In the genomic region with DNA sequence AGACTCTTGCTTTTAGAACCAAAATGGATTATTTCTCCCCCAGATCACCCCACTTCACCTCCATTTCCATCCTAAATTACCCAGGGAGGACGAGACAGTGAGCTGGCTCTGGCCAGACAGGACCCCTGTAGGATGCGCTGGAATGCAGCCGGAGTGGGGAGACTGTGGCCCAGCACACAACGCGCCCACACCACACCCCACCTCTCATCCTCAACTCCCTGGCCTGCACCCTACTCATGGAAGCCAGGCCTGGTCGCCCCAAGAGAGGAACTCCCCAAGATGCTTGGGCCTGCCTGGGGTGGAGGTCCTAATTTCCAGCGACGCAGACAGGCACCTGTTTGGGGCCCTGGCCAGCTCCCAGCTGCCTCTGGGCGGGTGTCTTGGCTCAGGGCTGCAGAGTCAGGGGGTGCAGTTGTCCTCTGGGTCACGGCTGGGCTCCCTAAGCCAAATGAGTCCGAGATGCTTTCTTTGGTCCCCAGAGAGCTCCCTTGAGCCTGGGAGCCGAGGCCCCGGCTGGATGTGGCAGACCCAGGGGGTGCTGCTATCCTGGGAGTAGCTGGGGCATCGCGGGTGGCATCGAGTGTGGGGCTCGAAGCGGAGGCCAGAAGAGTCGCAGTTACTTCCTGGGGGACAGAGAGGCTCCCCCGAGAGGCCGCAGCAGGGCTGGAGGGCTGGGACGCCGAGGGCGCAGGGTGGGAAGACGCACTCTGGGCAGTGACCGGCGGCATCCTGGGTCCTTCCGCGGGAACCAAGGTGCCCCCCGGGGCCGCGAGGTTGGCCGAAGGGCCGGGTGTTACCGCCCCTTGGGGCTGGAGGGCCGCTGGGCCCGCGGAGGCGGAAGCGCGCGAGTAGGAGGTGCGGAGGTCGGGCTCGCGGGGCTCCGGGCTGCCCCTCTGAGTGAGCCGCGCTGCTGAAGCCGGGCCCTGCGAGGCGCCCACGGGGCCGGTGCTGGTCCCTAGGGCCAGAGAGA, we compare ENCODE assay signal across 16 cellular contexts. TPM values are rescaled to one million over a fixed set of nuclear protein-coding genes. Genes with fewer than 3 reads are reported as not detected.
A peak's percentile ranks its signal among the peaks of the same experiment; 100 is the strongest.
DNase-seq lines count a peak whose midpoint lies in the region; ATAC-seq, FAIRE-seq and TF ChIP-seq lines count a peak whose summit lies in the region.
"Had no signal": no experiment of that assay in that cellular context is flagged by ENCODE, and none has a peak within 500 bp of the region (broad histone marks: within the 10 kb centered on the region; RNA-seq: fewer than 3 reads in every experiment).

No MANE protein-coding gene starts in this region.

- no peak overlapping the region for H3K27ac Mint-ChIP-seq in GM23338
- H3K27ac Mint-ChIP-seq: activated naive CD4-positive, alpha-beta T cell treated with anti-CD3 and anti-CD28 coated beads for 36 hours; CD8-positive, alpha-beta T cell; T-helper 1 cell treated with Interleukin-12 subunit alpha and Interleukin-12 subunit beta and Interleukin-4 antibody, amounts not matched to agents 30 μg/mL and 1 μg/mL, for 36 hours had no signal

- H3K4me3 ChIP-seq in GM23338 = peak overlapping the region; percentile 37; the same call in 1 of the 2 replicates
- H3K4me3 ChIP-seq in H1 (ENCODE audit: extremely low read depth in 1 of 4, insufficient read depth in 2 of 4, low read depth in 3 of 4, low read length in 4 of 4) = peak overlapping the region in 1 of 4 experiments; percentile 33; a peak in 3 of 8 replicates
- peak overlapping the region; percentile 4 to 5 (median 4) for H3K4me3 ChIP-seq in right lobe of liver
- H3K4me3 ChIP-seq in stomach = peak overlapping the region; percentile 23 to 35 (median 28)

- no peaks in the 10 kb centered on the region for H3K79me1 ChIP-seq in H1 (ENCODE audit: low read depth, low read length)

- H3K23ac ChIP-seq in H1 (ENCODE audit: insufficient read length) = no peak overlapping the region

- H3K36me3 ChIP-seq in GM23338 (ENCODE audit: insufficient read depth) (no peaks in the 10 kb centered on the region), H1 (ENCODE audit: control insufficient read depth in 2 of 4, insufficient read depth in 4 of 4, low read length in 3 of 4) (no peaks in the 10 kb centered on the region), right lobe of liver (no peaks in the 10 kb centered on the region), stomach (no peaks in the 10 kb centered on the region)

- H4K5ac ChIP-seq in H1 (ENCODE audit: insufficient read length, low read depth, low read length) = no peak overlapping the region

- H3K79me2 ChIP-seq in GM23338 (replicated peaks; ENCODE audit: insufficient read depth) (no peaks in the 10 kb centered on the region), H1 (ENCODE audit: control insufficient read depth in 1 of 2, insufficient read depth in 2 of 2, low read length in 2 of 2) (no peaks in the 10 kb centered on the region)

- H4K20me1 ChIP-seq in GM23338 (replicated peaks; ENCODE audit: insufficient read depth) (no peaks in the 10 kb centered on the region), H1 (replicated peaks in 1 of 2; ENCODE audit: control insufficient read depth in 1 of 2, insufficient read depth in 2 of 2, low read length in 2 of 2) (no peaks in the 10 kb centered on the region)

- H4K91ac ChIP-seq in H1 (replicated peaks; ENCODE audit: insufficient read length, low read length) = no peak overlapping the region

- 0 out of 2 replicates have a peak, but pooled peaks cover 6% of the 10 kb centered on the region for H3F3A ChIP-seq in GM23338 (replicated peaks; ENCODE audit: low read depth)

- POLR2A ChIA-PET in H1 (lab: Charles Lee; ENCODE audit: partially characterized antibody) = interaction anchor here (1.1 kb wide), 1 partner anchor 8 kb away, joined by 3 read pairs; no protein-coding TSS in a partner anchor

- H3K9me3 Mint-ChIP-seq in GM23338 = no peaks in the 10 kb centered on the region
- H3K9me3 Mint-ChIP-seq: activated naive CD4-positive, alpha-beta T cell treated with anti-CD3 and anti-CD28 coated beads for 36 hours; CD8-positive, alpha-beta T cell; T-helper 1 cell treated with Interleukin-12 subunit alpha and Interleukin-12 subunit beta and Interleukin-4 antibody, amounts not matched to agents 30 μg/mL and 1 μg/mL, for 36 hours had no signal

- H3K27me3 ChIP-seq in GM23338 (ENCODE audit: insufficient read depth) = no peaks in the 10 kb centered on the region
- H3K27me3 ChIP-seq in H1 (replicated peaks in 1 of 4; ENCODE audit: control insufficient read depth in 3 of 4, extremely low read depth in 1 of 4, insufficient read depth in 3 of 4, low read length in 3 of 4) = no peaks in the 10 kb centered on the region
- H3K27me3 ChIP-seq in right lobe of liver = no peaks in the 10 kb centered on the region
- peaks cover 0 to 18% (median 8%) of the 10 kb centered on the region in 3 donors for H3K27me3 ChIP-seq in stomach

- TF ChIP-seq CTCF in GM23338 (conservative IDR thresholded peaks at IDR 0.05; ENCODE audit: low read depth in 2 of 2) (no peak), H1 (IDR thresholded peaks at IDR 0.05; ENCODE audit: control extremely low read depth in 1 of 3, insufficient read depth in 1 of 3, low read depth in 1 of 3, low read length in 3 of 3) (no peak), right lobe of liver (IDR thresholded peaks at IDR 0.05) (no peak), stomach (IDR thresholded peaks at IDR 0.05) (no peak)

- no peaks in the 10 kb centered on the region for H3K4me1 ChIP-seq in GM23338 (ENCODE audit: insufficient read depth)
- no peaks in the 10 kb centered on the region; a peak in 1 of 7 replicates for H3K4me1 ChIP-seq in H1 (replicated peaks in 1 of 4; ENCODE audit: control insufficient read depth in 3 of 4, insufficient read depth in 4 of 4, low read length in 3 of 4)
- no peaks in the 10 kb centered on the region for H3K4me1 ChIP-seq in right lobe of liver
- H3K4me1 ChIP-seq in stomach = peaks cover 0 to 13% (median 10%) of the 10 kb centered on the region in 4 donors

- peak overlapping the region; percentile 69; the same call in 1 of the 2 replicates for H4K8ac ChIP-seq in H1 (ENCODE audit: extremely low read depth, insufficient read depth, low read length)

- no peak overlapping the region for H2AK5ac ChIP-seq in H1 (ENCODE audit: low read depth, low read length)

- H3K4me3 Mint-ChIP-seq in GM23338 = no peak overlapping the region
- H3K4me3 Mint-ChIP-seq: activated naive CD4-positive, alpha-beta T cell treated with anti-CD3 and anti-CD28 coated beads for 36 hours; CD8-positive, alpha-beta T cell; T-helper 1 cell treated with Interleukin-12 subunit alpha and Interleukin-12 subunit beta and Interleukin-4 antibody, amounts not matched to agents 30 μg/mL and 1 μg/mL, for 36 hours had no signal

- no peak for TF ChIP-seq RAD21 in H1 (IDR thresholded peaks at IDR 0.05 in 1 of 2, conservative IDR thresholded peaks at IDR 0.05 in 1 of 2; ENCODE audit: low read depth in 2 of 2, low read length in 2 of 2)

- FAIRE-seq in H1 (lab: Jason Lieb, UNC) = no peak

- H3K9me3 ChIP-seq in H1 (ENCODE audit: insufficient read depth in 2 of 2, low read depth in 1 of 2, low read length in 1 of 2) (no peaks in the 10 kb centered on the region), right lobe of liver (no peaks in the 10 kb centered on the region), stomach (no peaks in the 10 kb centered on the region)

- H2BK120ac ChIP-seq in H1 (replicated peaks; ENCODE audit: low read depth, low read length) = no peak overlapping the region

- WGBS in H1 (ENCODE audit: extremely low coverage in 1 of 2, insufficient coverage in 1 of 2, insufficient read length in 1 of 2, insufficient replicate concordance in 2 of 2, low coverage in 1 of 2, low lambda C conversion rate in 2 of 2, missing lambda C conversion rate in 1 of 2), 2 experiments = 74% methylated on average over 51 of the region's 54 CpGs; no CpG with 5 or more reads in 1 of the 2 experiments
- 29% methylated on average over 6 of the region's 54 CpGs for WGBS in right lobe of liver (ENCODE audit: insufficient coverage, low coverage, low lambda C conversion rate, missing lambda C conversion rate)
- whole genome bisulfite sequencing in stomach, 5 donors = 35 to 60% (median 42%) methylated on average over 24 to 54 of the region's 54 CpGs

- no peak overlapping the region for H2BK15ac ChIP-seq in H1 (ENCODE audit: low read length)

- peaks cover 6% of the 10 kb centered on the region for H3K4me1 Mint-ChIP-seq in GM23338

- H3K4me2 ChIP-seq in GM23338 = no peak overlapping the region
- peak overlapping the region in 1 of 2 experiments; percentile 35; a peak in 2 of 4 replicates for H3K4me2 ChIP-seq in H1 (ENCODE audit: insufficient read depth in 1 of 2, low read depth in 2 of 2, low read length in 2 of 2)

- H3K4ac ChIP-seq in H1 (replicated peaks; ENCODE audit: insufficient read length, low read depth, low read length) = no peak overlapping the region

- H3K9me2 ChIP-seq in GM23338 (ENCODE audit: insufficient read depth) = no peaks in the 10 kb centered on the region

- TF ChIP-seq POLR2A in H1 (IDR thresholded peaks at IDR 0.05; ENCODE audit: control extremely low read depth in 1 of 2, low read depth in 2 of 2, low read length in 2 of 2) (no peak), right lobe of liver (IDR thresholded peaks at IDR 0.05) (no peak), stomach (IDR thresholded peaks at IDR 0.05) (no peak)

- TF ChIP-seq EP300 in H1 (IDR thresholded peaks at IDR 0.05; ENCODE audit: borderline replicate concordance in 1 of 2, low read depth in 2 of 2, low read length in 2 of 2) = no peak
- no peak for TF ChIP-seq EP300 in stomach (IDR thresholded peaks at IDR 0.05)

- H3K27ac ChIP-seq in GM23338 (ENCODE audit: low read depth) = no peak overlapping the region
- no peak overlapping the region for H3K27ac ChIP-seq in H1 (ENCODE audit: low read depth, low read length)
- H3K27ac ChIP-seq in right lobe of liver = no peak overlapping the region
- H3K27ac ChIP-seq in stomach = no peak overlapping the region

- H3K36me3 Mint-ChIP-seq in GM23338 (ENCODE audit: low read depth) = no peaks in the 10 kb centered on the region; the same call in 2 of the 3 replicates
- H3K36me3 Mint-ChIP-seq: CD8-positive, alpha-beta T cell had no signal

- no peak overlapping the region for H2BK20ac ChIP-seq in H1 (ENCODE audit: low read length)

- ATAC-seq in GM23338 = peak; percentile 80
- peak in 3 of 4 donors; percentile 30 to 50 (median 31) for ATAC-seq in right lobe of liver
- no peak for ATAC-seq in GM18511 (IDR thresholded peaks at IDR 0.05; ENCODE audit: unreplicated experiment)
- ATAC-seq in HG02588 (IDR thresholded peaks at IDR 0.05; ENCODE audit: unreplicated experiment) = no peak
- ATAC-seq: CD8-positive, alpha-beta T cell had no signal

- H2BK5ac ChIP-seq in H1 (ENCODE audit: low read depth, low read length) = no peak overlapping the region

- no peak overlapping the region for H2BK12ac ChIP-seq in H1 (ENCODE audit: low read depth, low read length)

- no peak overlapping the region for H3K56ac ChIP-seq in H1 (replicated peaks; ENCODE audit: insufficient read length, low read depth, low read length)

- H3K18ac ChIP-seq in H1 (ENCODE audit: extremely low read depth, low read length) = no peak overlapping the region

- H2AFZ ChIP-seq in GM23338 (peak overlapping the region; percentile 83), H1 (ENCODE audit: low read length) (no peak overlapping the region)

- peak; percentile 45 for DNase-seq in GM23338 (ENCODE audit: low spot score)
- DNase-seq in H1 (ENCODE audit: low read depth in 1 of 2, low spot score in 2 of 2) = peak in 1 of 2 experiments; percentile 54
- no peak for DNase-seq in right lobe of liver
- DNase-seq in stomach = no peak
- no peak for DNase-seq in NCI-H2227 treated with DMSO at 0.1 percent for 48 hours (lab: John Stamatoyannopoulos, UW)
- DNase-seq in CD1c-positive myeloid dendritic cell (ENCODE audit: extremely low spot score) = no peak
- DNase-seq: activated CD4-positive, alpha-beta T cell treated with anti-CD3 and anti-CD28 coated beads, Interleukin-2, amount 50 U/mL, for 48 hours; activated naive CD4-positive, alpha-beta T cell treated with anti-CD3 and anti-CD28 coated beads for 36 hours; cortex of kidney; mesendoderm had no signal

- no peak overlapping the region for H3K9ac ChIP-seq in H1 (replicated peaks in 1 of 4; ENCODE audit: extremely low read depth in 1 of 4, low read depth in 3 of 4, low read length in 3 of 4)

- peaks cover 10% of the 10 kb centered on the region for H3K27me3 Mint-ChIP-seq in GM23338 (ENCODE audit: insufficient read depth, low read depth, poor library complexity)

- intact Hi-C loops in right lobe of liver (cut with DNase I) (no loop called here), stomach (cut with DNase I; ENCODE audit: low total_unique reads) (no loop called here)

- no peaks in the 10 kb centered on the region for H3K23me2 ChIP-seq in H1 (ENCODE audit: low read depth, low read length)

- H3K14ac ChIP-seq in H1 (ENCODE audit: insufficient read length) = no peak overlapping the region

- CTCF ChIA-PET in H1 (lab: Charles Lee; ENCODE audit: partially characterized antibody) = interaction anchor here (1.6 to 10.0 kb wide), 3 partner anchors 10 to 14 kb away, joined by 5 to 100 read pairs (median 6); no protein-coding TSS in a partner anchor

RNA-seq across cellular contexts. Expression of gene CLEC20A, which starts 10.4 kb away (rescaled TPM):
- total RNA-seq in GM23338 (2014; rRNA removed; shearing (Covaris generic)) = not detected in 2 replicates
- not detected in 2 replicates for polyA plus RNA-seq in GM23338 (2016; fragmentation: Nextera tagmentation; extraction: Ambion mirVana)
- total RNA-seq in H1 (2021; fragmentation: NEBNext Ultra II Directional; extraction: Animal tissue kit (Norgen Biotek cat#: 25700)) = not detected in 2 replicates
- polyA plus RNA-seq in H1 (2011; rRNA removed) = not detected in 2 replicates
- polyA plus RNA-seq in H1 (2011; cell fraction: cytosol; rRNA removed) = not detected
- not detected for polyA plus RNA-seq in H1 (2011; cell fraction: nucleus; rRNA removed)
- not detected in 4 replicates for polyA plus RNA-seq in H1 (2012, experiment 1 of 2)
- not detected for polyA plus RNA-seq in H1 (2012, experiment 2 of 2)
- not detected for polyA plus RNA-seq in H1 (2013, experiment 1 of 2)
- polyA plus RNA-seq in H1 (2013, experiment 2 of 2) = not detected
- not detected in 2 replicates for polyA minus RNA-seq in H1 (2011; rRNA and poly(A)+ RNA removed)
- not detected for polyA minus RNA-seq in H1 (2011; cell fraction: cytosol; rRNA and poly(A)+ RNA removed)
- polyA minus RNA-seq in H1 (2011; cell fraction: nucleus; rRNA and poly(A)+ RNA removed) = not detected
- not detected for total RNA-seq in right lobe of liver
- not detected for total RNA-seq in stomach
- under 1 TPM in 1 of 3 donors, not detected in 2; 0.31 TPM for polyA plus RNA-seq in stomach
- total RNA-seq: activated naive CD4-positive, alpha-beta T cell treated with anti-CD3 and anti-CD28 coated beads for 36 hours; CD8-positive, alpha-beta T cell; H4; renal cortical epithelial cell had no signal

RNA-seq across cellular contexts. Expression of gene TEX35, which starts 26.5 kb away (rescaled TPM):
- not detected in 2 replicates for total RNA-seq in GM23338 (2014; rRNA removed; shearing (Covaris generic))
- polyA plus RNA-seq in GM23338 (2016; fragmentation: Nextera tagmentation; extraction: Ambion mirVana) (0.09 TPM in 1 of 2 replicates, not detected in the other), H1 (2011; rRNA removed) (0.03 TPM in 1 of 2 replicates, not detected in the other), stomach (under 1 TPM in 1 of 3 donors, not detected in 2; 0.76 TPM)
- total RNA-seq in H1 (2021; fragmentation: NEBNext Ultra II Directional; extraction: Animal tissue kit (Norgen Biotek cat#: 25700)) = not detected in 2 replicates
- polyA plus RNA-seq in H1 (2011; cell fraction: cytosol; rRNA removed) = 0.04 TPM
- polyA plus RNA-seq in H1 (2011; cell fraction: nucleus; rRNA removed) = 0.11 TPM
- polyA plus RNA-seq in H1 (2012, experiment 1 of 2) = 0.09 TPM in 1 of 4 replicates, not detected in the others
- polyA plus RNA-seq in H1 (2012, experiment 2 of 2) = not detected
- polyA plus RNA-seq in H1 (2013, experiment 1 of 2) = not detected
- polyA plus RNA-seq in H1 (2013, experiment 2 of 2) = 0.02 TPM
- not detected in 2 replicates for polyA minus RNA-seq in H1 (2011; rRNA and poly(A)+ RNA removed)
- polyA minus RNA-seq in H1 (2011; cell fraction: cytosol; rRNA and poly(A)+ RNA removed) = not detected
- polyA minus RNA-seq in H1 (2011; cell fraction: nucleus; rRNA and poly(A)+ RNA removed) = not detected
- total RNA-seq in right lobe of liver (not detected), stomach (not detected)
- total RNA-seq: activated naive CD4-positive, alpha-beta T cell treated with anti-CD3 and anti-CD28 coated beads for 36 hours; CD8-positive, alpha-beta T cell; H4; renal cortical epithelial cell had no signal

Comparison
In these comparisons a context has a peak if more than half of its experiments do, and no peak if none do; other contexts are left out.
1. ATAC-seq: peak in GM23338 (single experiment) and right lobe of liver (3 of 4); none in GM18511 (single experiment) and HG02588 (single experiment).